ENCODE assay signal across 8 cellular contexts in the genomic region with DNA sequence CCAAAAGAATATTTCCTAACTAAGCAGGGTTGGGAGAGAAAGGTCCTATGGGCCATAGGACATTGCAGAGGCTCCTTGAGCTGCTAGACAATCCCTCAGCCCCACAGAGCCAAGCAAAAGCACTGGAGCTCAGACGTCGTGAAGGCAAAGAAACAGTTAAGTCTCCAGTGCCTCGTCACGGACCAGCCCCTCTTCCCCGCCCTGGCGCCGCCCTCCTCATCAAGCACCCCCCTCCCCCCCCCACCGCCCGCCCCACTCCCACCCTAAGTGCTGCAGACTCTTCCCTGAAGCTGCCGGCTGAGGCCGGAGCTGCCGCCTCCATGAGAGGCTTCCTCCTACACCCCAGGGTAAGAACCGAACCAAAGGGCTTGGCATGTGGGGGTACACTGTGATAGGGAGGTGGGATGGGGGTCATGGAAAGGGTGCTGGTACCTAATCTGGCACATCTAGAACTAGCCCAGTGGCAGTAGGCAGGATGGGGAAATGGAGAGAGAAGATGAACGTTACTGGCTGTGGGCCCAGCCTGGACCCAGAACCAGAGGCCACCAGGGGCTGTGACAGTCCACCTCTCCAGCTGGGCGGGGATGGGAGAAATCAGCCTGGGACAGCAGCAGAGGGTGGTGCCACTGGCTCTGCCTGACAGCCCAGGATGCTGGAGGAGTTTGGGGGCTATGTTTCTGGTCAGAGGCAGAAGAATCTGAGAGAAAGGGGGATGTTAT. TPM values are rescaled to one million over a fixed set of nuclear protein-coding genes. Genes with fewer than 3 reads are reported as not detected.
DNase-seq lines count a peak whose midpoint lies in the region; ATAC-seq and TF ChIP-seq lines count a peak whose summit lies in the region.

A gene (plus strand): TSS at position 255 of the 719 bp plus-strand sequence. CDS start 3,866 bp downstream, outside the sequence.

- H2BK120ac ChIP-seq in mesenchymal stem cell (ENCODE audit: low read depth, low read length): peak within 1 kb of the TSS; percentile 75

- H3K4me1 ChIP-seq in GM23338 (ENCODE audit: insufficient read depth) (peaks cover 25% of the 10 kb centered on the region), NT2/D1 (ENCODE audit: insufficient read depth, insufficient read length) (no peaks in the 10 kb centered on the region), endodermal cell (ENCODE audit: control insufficient read depth, insufficient read depth, low read length) (peaks cover 5% of the 10 kb centered on the region), mesenchymal stem cell (ENCODE audit: control insufficient read depth, insufficient read depth, low read depth, low read length) (peaks cover 24% of the 10 kb centered on the region), thyroid gland (peaks cover 7 to 21% of the 10 kb centered on the region in 2 donors)

- peak; percentile 27 for ATAC-seq in GM23338

- no peaks in the 10 kb centered on the region for H3K9me2 ChIP-seq in GM23338 (ENCODE audit: insufficient read depth)

- H3K9me3 ChIP-seq in NT2/D1 (ENCODE audit: insufficient read depth, low read length) (no peaks in the 10 kb centered on the region), endodermal cell (ENCODE audit: control insufficient read depth, low read length) (no peaks in the 10 kb centered on the region), mesenchymal stem cell (ENCODE audit: control insufficient read depth, low read length) (no peaks in the 10 kb centered on the region), thyroid gland (no peaks in the 10 kb centered on the region)

- peaks cover 28% of the 10 kb centered on the region for H3K79me1 ChIP-seq in mesenchymal stem cell (replicated peaks; ENCODE audit: low read length, poor library complexity, severe bottlenecking)

- H3K9me3 Mint-ChIP-seq in GM23338 (no peaks in the 10 kb centered on the region), endodermal cell (no peaks in the 10 kb centered on the region)

- H3K4me3 Mint-ChIP-seq in GM23338 (peak within 1 kb of the TSS; percentile 91), endodermal cell (peak within 1 kb of the TSS; percentile 60)

- no peaks in the 10 kb centered on the region for H3F3A ChIP-seq in GM23338 (replicated peaks; ENCODE audit: low read depth)

- no peak within 1 kb of the TSS for H2BK5ac ChIP-seq in mesenchymal stem cell (ENCODE audit: low read depth, low read length, poor library complexity, severe bottlenecking)

- TF ChIP-seq POLR2A in thyroid gland (IDR thresholded peaks at IDR 0.05): no peak

- H4K8ac ChIP-seq in mesenchymal stem cell (ENCODE audit: low read length): peak within 1 kb of the TSS; percentile 83

- H3K4me1 Mint-ChIP-seq in GM23338 (peaks cover 48% of the 10 kb centered on the region), endodermal cell (peaks cover 20% of the 10 kb centered on the region)

- H3K4me2 ChIP-seq in GM23338 (peak within 1 kb of the TSS; percentile 97), mesenchymal stem cell (ENCODE audit: low read length, poor library complexity, severe bottlenecking) (peak within 1 kb of the TSS; percentile 90)

- H3K4me3 ChIP-seq in GM23338 (peak within 1 kb of the TSS; percentile 85), NT2/D1 (ENCODE audit: insufficient read length, low read depth) (peak within 1 kb of the TSS; percentile 58), endodermal cell (ENCODE audit: low read length) (peak within 1 kb of the TSS; percentile 78), mesenchymal stem cell (ENCODE audit: insufficient read depth in 1 of 2, low read depth in 1 of 2, low read length in 2 of 2) (peak within 1 kb of the TSS; percentile 73 to 99), thyroid gland (replicated peaks in 1 of 3) (peak within 1 kb of the TSS; percentile 3 to 27 (median 19))

- H3K9ac ChIP-seq in NT2/D1 (ENCODE audit: insufficient read length, low read depth) (peak within 1 kb of the TSS; percentile 70), endodermal cell (ENCODE audit: extremely low read depth, low read length, poor library complexity, severe bottlenecking) (no peak within 1 kb of the TSS), mesenchymal stem cell (ENCODE audit: low read length) (peak within 1 kb of the TSS; percentile 96)

- intact Hi-C loops in thyroid gland (cut with DNase I): no loop called here

- H3K36me3 Mint-ChIP-seq in GM23338 (ENCODE audit: low read depth) (peaks cover 19% of the 10 kb centered on the region; the same call in 2 of the 3 replicates), endodermal cell (ENCODE audit: low read depth) (no peaks in the 10 kb centered on the region)

- H3K27me3 Mint-ChIP-seq in GM23338 (ENCODE audit: insufficient read depth, low read depth, poor library complexity) (peaks cover 42% of the 10 kb centered on the region), endodermal cell (ENCODE audit: insufficient read depth) (peaks cover 97% of the 10 kb centered on the region)

- peak within 1 kb of the TSS; percentile 43 for H2AK5ac ChIP-seq in mesenchymal stem cell (ENCODE audit: low read length, severe bottlenecking)

- peak within 1 kb of the TSS; percentile 85 for H2BK15ac ChIP-seq in mesenchymal stem cell (ENCODE audit: low read depth, poor library complexity, severe bottlenecking)

- TF ChIP-seq CTCF in GM23338 (conservative IDR thresholded peaks at IDR 0.05; ENCODE audit: low read depth in 2 of 2) (no peak), endodermal cell (conservative IDR thresholded peaks at IDR 0.05) (peak; percentile 28), thyroid gland (IDR thresholded peaks at IDR 0.05) (no peak)

- H3K36me3 ChIP-seq in GM23338 (ENCODE audit: insufficient read depth) (no peaks in the 10 kb centered on the region), NT2/D1 (ENCODE audit: insufficient read depth, insufficient read length, low read length) (peaks cover 24% of the 10 kb centered on the region), endodermal cell (ENCODE audit: control insufficient read depth, insufficient read depth, low read length) (no peaks in the 10 kb centered on the region), mesenchymal stem cell (ENCODE audit: control insufficient read depth in 1 of 2, insufficient read depth in 2 of 2, low read depth in 1 of 2, low read length in 2 of 2) (peaks cover 21 to 28% of the 10 kb centered on the region in 2 experiments), thyroid gland (peaks cover 0 to 6% of the 10 kb centered on the region in 2 donors)

- H4K91ac ChIP-seq in mesenchymal stem cell (ENCODE audit: low read length): peak within 1 kb of the TSS; percentile 70

- H3K27me3 ChIP-seq in GM23338 (ENCODE audit: insufficient read depth): peaks cover 61% of the 10 kb centered on the region
- H3K27me3 ChIP-seq in NT2/D1 (ENCODE audit: insufficient read depth, insufficient read length): peaks cover 27% of the 10 kb centered on the region
- peaks cover 92% of the 10 kb centered on the region for H3K27me3 ChIP-seq in endodermal cell (ENCODE audit: control insufficient read depth, insufficient read depth, low read length, poor library complexity, severe bottlenecking)
- H3K27me3 ChIP-seq in mesenchymal stem cell (ENCODE audit: control insufficient read depth in 1 of 2, insufficient read depth in 1 of 2, low read length in 2 of 2): peaks cover 0 to 3% of the 10 kb centered on the region in 2 experiments
- no peaks in the 10 kb centered on the region for H3K27me3 ChIP-seq in thyroid gland

- H3K27ac Mint-ChIP-seq in GM23338: peak within 1 kb of the TSS; percentile 58; the same call in 1 of the 2 replicates
- no peak within 1 kb of the TSS for H3K27ac Mint-ChIP-seq in endodermal cell

- 0 to 5% methylated on average over 1 to 7 of the region's 15 CpGs for WGBS in endodermal cell (ENCODE audit: insufficient coverage in 1 of 2, insufficient read length in 1 of 2), 2 experiments
- 0% methylated on average over 3 of the region's 15 CpGs for WGBS in mesenchymal stem cell
- WGBS in thyroid gland, 2 donors: 0 to 5% methylated on average over 3 to 6 of the region's 15 CpGs

- peak within 1 kb of the TSS; percentile 98 for H2AFZ ChIP-seq in GM23338
- H2AFZ ChIP-seq in mesenchymal stem cell (ENCODE audit: low read depth, low read length): peak within 1 kb of the TSS; percentile 56

- H3K18ac ChIP-seq in mesenchymal stem cell (ENCODE audit: low read depth in 1 of 2, low read length in 2 of 2): peak within 1 kb of the TSS; percentile 85 to 89

- peak within 1 kb of the TSS; percentile 94 to 97 for H3K4ac ChIP-seq in mesenchymal stem cell (ENCODE audit: low read depth in 1 of 2, low read length in 2 of 2)

- H3K23ac ChIP-seq in mesenchymal stem cell (ENCODE audit: low read length in 2 of 2): peak within 1 kb of the TSS; percentile 3 to 85

- peak within 1 kb of the TSS in 1 of 2 experiments; percentile 94 for H3K14ac ChIP-seq in mesenchymal stem cell (ENCODE audit: low read length in 2 of 2)

- 0 out of 2 replicates have a peak, but pooled peaks cover 2% of the 10 kb centered on the region for H4K20me1 ChIP-seq in GM23338 (replicated peaks; ENCODE audit: insufficient read depth)

- DNase-seq in GM23338 (ENCODE audit: low spot score) (peak; percentile 58), NT2/D1 (ENCODE audit: low read depth, low spot score) (no peak), endodermal cell (peak; percentile 84), mesenchymal stem cell (peak; percentile 83), thyroid gland (peak; percentile 70 to 71), GF-D8 (lab: John Stamatoyannopoulos, UW) (no peak), NCI-H1930 (lab: John Stamatoyannopoulos, UW) (no peak), MV-4-11 (lab: John Stamatoyannopoulos, UW) (no peak)

- H3K79me2 ChIP-seq in GM23338 (replicated peaks; ENCODE audit: insufficient read depth): no peaks in the 10 kb centered on the region

- peak within 1 kb of the TSS; percentile 78 to 99 for H2BK12ac ChIP-seq in mesenchymal stem cell (ENCODE audit: low read length in 2 of 2)

- H3K27ac ChIP-seq in GM23338 (ENCODE audit: low read depth): no peak within 1 kb of the TSS
- H3K27ac ChIP-seq in endodermal cell (ENCODE audit: low read depth, low read length): peak within 1 kb of the TSS; percentile 89
- H3K27ac ChIP-seq in mesenchymal stem cell (ENCODE audit: low read length, poor library complexity, severe bottlenecking): peak within 1 kb of the TSS; percentile 59
- H3K27ac ChIP-seq in thyroid gland: peak within 1 kb of the TSS; percentile 11 to 47 (median 37)

TF ChIP-seq in GM23338, 12 proteins besides CTCF, POLR2A, EP300 and RAD21 (continues in another document):
- TF ChIP-seq NANOG (IDR thresholded peaks at IDR 0.05; ENCODE audit: borderline replicate concordance): no peak

RNA-seq across cellular contexts. Expression of the gene that starts here (rescaled TPM):
- 2.0 and 2.3 TPM in 2 replicates for total RNA-seq in GM23338 (2014; rRNA removed; shearing (Covaris generic))
- polyA plus RNA-seq in GM23338 (2016; fragmentation: Nextera tagmentation; extraction: Ambion mirVana): 0.81 and 0.85 TPM in 2 replicates
- 1 to 10 TPM in 1 of 2 donors, under 1 TPM in 1; 0.66 to 1.1 TPM for total RNA-seq in endodermal cell
- 13.7 TPM for polyA plus RNA-seq in endodermal cell (2013, experiment 1 of 2)
- 14.5 TPM for polyA plus RNA-seq in endodermal cell (2013, experiment 2 of 2)
- 40.8 TPM for polyA plus RNA-seq in mesenchymal stem cell (2013, experiment 1 of 2)
- polyA plus RNA-seq in mesenchymal stem cell (2013, experiment 2 of 2): 38.2 TPM
- total RNA-seq in thyroid gland: 10 to 100 TPM; 12.4 to 27.1 (median 17.2) TPM

Comparison
In these comparisons a context has a peak if more than half of its experiments do, and no peak if none do; other contexts are left out.
1. DNase-seq: peak in GM23338 (single experiment), endodermal cell (single experiment), mesenchymal stem cell (single experiment) and thyroid gland (2 of 2); none in NT2/D1 (single experiment), GF-D8 (single experiment), NCI-H1930 (0 of 2) and MV-4-11 (single experiment).
2. H3K4me3 ChIP-seq: peak in every context shown above with its lines; median percentile 86 in mesenchymal stem cell; 85 in GM23338; 78 in endodermal cell; 58 in NT2/D1; 19 in thyroid gland.